ENCODE assay signal across 8 cellular contexts in genomic region chr5:112604741-112605390, GRCh38.
DNase-seq lines count a peak whose midpoint lies in the region; TF ChIP-seq lines count a peak whose summit lies in the region.

No MANE protein-coding gene starts in this region.

- H3K9me3 ChIP-seq in uterus: no peaks in the 10 kb centered on the region

- no peak overlapping the region for H3K27ac ChIP-seq in uterus

- H3K4me3 ChIP-seq in fibroblast of pulmonary artery (replicated peaks; ENCODE audit: low read depth, low read length): no peak overlapping the region
- no peak overlapping the region for H3K4me3 ChIP-seq in uterus

- intact Hi-C loops in uterus (cut with DNase I; ENCODE audit: low total_unique reads): no loop called here

- no peaks in the 10 kb centered on the region for H3K36me3 ChIP-seq in uterus

- TF ChIP-seq CTCF in GM20000 (IDR thresholded peaks at IDR 0.05; ENCODE audit: extremely low read depth, missing control alignments) (peak; percentile 21), fibroblast of pulmonary artery (IDR thresholded peaks at IDR 0.05; ENCODE audit: low read length, missing control alignments) (peak; percentile 15), uterus (IDR thresholded peaks at IDR 0.05) (no peak)

- no peaks in the 10 kb centered on the region for H3K27me3 ChIP-seq in uterus

- H3K4me1 ChIP-seq in uterus: no peaks in the 10 kb centered on the region

- DNase-seq in DMS 273 (lab: John Stamatoyannopoulos, UW; ENCODE audit: unreplicated experiment) (peak; percentile 24), GM20000 (ENCODE audit: low spot score) (peak; percentile 26), NCI-H1436 treated with DMSO at 0.1 percent for 48 hours (lab: John Stamatoyannopoulos, UW) (peak; percentile 5), fibroblast of pulmonary artery (ENCODE audit: low read depth) (peak; percentile 2), cortex of kidney (lab: John Stamatoyannopoulos, UW) (no peak), uterus (no peak), EL (no peak)
- no peak for DNase-seq in stimulated activated CD4-positive, alpha-beta T cell treated with anti-CD3 and anti-CD28 coated beads, Interleukin-12 subunit alpha, Interleukin-12 subunit beta, amount 100 ng/mL, for 4 hours

- TF ChIP-seq POLR2A in uterus (IDR thresholded peaks at IDR 0.05): no peak

Comparison
In these comparisons a context has a peak if more than half of its experiments do, and no peak if none do; other contexts are left out.
1. DNase-seq: peak in DMS 273 (single experiment), GM20000 (single experiment), NCI-H1436 treated with DMSO at 0.1 percent for 48 hours (single experiment) and fibroblast of pulmonary artery (single experiment); none in cortex of kidney (single experiment), uterus (0 of 2), stimulated activated CD4-positive, alpha-beta T cell treated with anti-CD3 and anti-CD28 coated beads, Interleukin-12 subunit alpha, Interleukin-12 subunit beta, amount 100 ng/mL, for 4 hours (single experiment) and EL (single experiment).
2. CTCF ChIP-seq: peak in GM20000 (single experiment) and fibroblast of pulmonary artery (single experiment); none in uterus (0 of 4).